ENCODE assay signal across 8 cellular contexts in the genomic region with DNA sequence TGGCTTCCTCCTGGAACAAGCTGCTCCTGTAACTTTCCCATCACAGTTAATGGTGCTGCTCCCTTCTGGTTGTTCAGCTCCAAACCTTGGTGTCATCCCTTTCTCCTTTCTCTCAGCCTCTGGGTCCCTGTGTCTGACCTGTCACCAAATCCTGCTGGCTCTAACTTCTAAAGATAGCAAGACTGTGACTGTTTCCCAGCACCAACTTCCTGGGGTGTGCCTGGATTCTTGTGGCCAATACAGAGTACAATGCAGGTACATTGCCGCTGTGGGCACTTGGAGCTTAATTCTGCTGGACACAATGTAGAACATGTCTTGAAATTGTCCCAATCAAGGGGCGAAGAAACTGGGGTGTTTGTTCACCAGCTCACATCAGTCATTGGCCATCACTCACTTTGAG.
"Had no signal": no experiment of that assay in that cellular context is flagged by ENCODE, and none has a peak within 500 bp of the region (broad histone marks: within the 10 kb centered on the region; RNA-seq: fewer than 3 reads in every experiment).

No MANE protein-coding gene starts in this region.

- H3K4me3 ChIP-seq: GM23248, HAP-1 had no signal

- H3K9me3 ChIP-seq: HAP-1 had no signal

- H3K36me3 ChIP-seq: HAP-1 had no signal

- H3K36me3 Mint-ChIP-seq: IgD-negative memory B cell had no signal

- H3K4me1 ChIP-seq: HAP-1 had no signal

- H3K27ac ChIP-seq: GM23248, HL-60 had no signal

- DNase-seq: GM23248, GOT3, H7, KBM-7 had no signal

- H2AFZ ChIP-seq: GM23248 had no signal

- H3K9ac ChIP-seq: GM23248 had no signal

- H3K4me3 Mint-ChIP-seq: IgD-negative memory B cell had no signal

- H3K9me3 Mint-ChIP-seq: IgD-negative memory B cell had no signal

- ATAC-seq: HepG2 had no signal

- H3K4me1 Mint-ChIP-seq: IgD-negative memory B cell had no signal
